ENCODE assay signal across 21 cellular contexts in genomic region chr2:83536489-83537020, GRCh38.
DNase-seq lines count a peak whose midpoint lies in the region; ATAC-seq and TF ChIP-seq lines count a peak whose summit lies in the region.
"Had no signal": no experiment of that assay in that cellular context is flagged by ENCODE, and none has a peak within 500 bp of the region (broad histone marks: within the 10 kb centered on the region; RNA-seq: fewer than 3 reads in every experiment).

No MANE protein-coding gene starts in this region.

- intact Hi-C loops in MCF 10A (cut with micrococcal nuclease), result no loop called here
- intact Hi-C loops in breast epithelium (cut with DNase I; ENCODE audit: low total_unique reads), result no loop called here
- intact Hi-C loops in CD14-positive monocyte (cut with micrococcal nuclease), result no loop called here

- H3K36me3 Mint-ChIP-seq in MCF 10A (ENCODE audit: insufficient read depth, unreplicated experiment) (peaks cover under 1% of the 10 kb centered on the region), CD14-positive monocyte (no peaks in the 10 kb centered on the region)
- H3K36me3 Mint-ChIP-seq: CD8-positive, alpha-beta memory T cell; IgD-negative memory B cell had no signal

- DNase-seq in MCF 10A (ENCODE audit: unreplicated experiment), result peak; percentile 11
- DNase-seq in breast epithelium (ENCODE audit: low spot score in 2 of 2), result no peak
- peak; percentile 9 for DNase-seq in LHCN-M2 (ENCODE audit: low read depth)
- peak; percentile 4 to 27 for DNase-seq in foreskin keratinocyte
- DNase-seq in activated CD8-positive, alpha-beta memory T cell treated with anti-CD3 and anti-CD28 coated beads, Interleukin-2, amount 50 U/mL, for 4 hours, result no peak
- no peak for DNase-seq in activated T-cell treated with anti-CD3 and anti-CD28 coated beads for 4 hours
- DNase-seq in CD14-positive monocyte (ENCODE audit: low spot score), result no peak
- no peak for DNase-seq in NCI-H2029 treated with DMSO at 0.1 percent for 48 hours (lab: John Stamatoyannopoulos, UW)
- DNase-seq: CD8-positive, alpha-beta memory T cell; HCEC 1CT; Karpas-422; MM.1S; NCI-H1092 treated with DMSO at 0.1 percent for 48 hours; NCI-H146; NCI-H2081; NCI-H510A; NCI-H82; SJCRH30 had no signal

- no peak overlapping the region for H3K4me3 Mint-ChIP-seq in MCF 10A (ENCODE audit: unreplicated experiment)
- H3K4me3 Mint-ChIP-seq in CD14-positive monocyte, result no peak overlapping the region
- H3K4me3 Mint-ChIP-seq: CD8-positive, alpha-beta memory T cell; IgD-negative memory B cell had no signal

- ATAC-seq in foreskin keratinocyte, result no peak

- BruUV-seq in MCF 10A (replicated peaks; lab: Mats Ljungman, UMichigan), result no TSS peak

- H3K27me3 ChIP-seq in breast epithelium (no peaks in the 10 kb centered on the region), foreskin keratinocyte (no peaks in the 10 kb centered on the region)
- H3K27me3 ChIP-seq: BLaER1 had no signal

- POLR2A ChIA-PET in MCF 10A (lab: Yijun Ruan, JAX), result interaction anchor here (0.6 to 1.1 kb wide), 3 partner anchors 15 to 35 kb away, joined by 3 read pairs; no protein-coding TSS in a partner anchor

- TF ChIP-seq CTCF in MCF 10A (IDR thresholded peaks at IDR 0.05; ENCODE audit: unreplicated experiment) (no peak), breast epithelium (IDR thresholded peaks at IDR 0.05) (no peak), foreskin keratinocyte (conservative IDR thresholded peaks at IDR 0.05) (no peak), CD14-positive monocyte (IDR thresholded peaks at IDR 0.05) (no peak)

- H3K27ac Mint-ChIP-seq in MCF 10A (ENCODE audit: low read depth, unreplicated experiment) (no peak overlapping the region), CD14-positive monocyte (no peak overlapping the region)
- H3K27ac Mint-ChIP-seq: CD8-positive, alpha-beta memory T cell; IgD-negative memory B cell had no signal

- H3K4me3 ChIP-seq in breast epithelium, result no peak overlapping the region
- H3K4me3 ChIP-seq: BLaER1, SJCRH30 had no signal

- H3K27ac ChIP-seq in breast epithelium, result no peak overlapping the region
- H3K27ac ChIP-seq in foreskin keratinocyte, result no peak overlapping the region
- H3K27ac ChIP-seq: BLaER1, HL-60, SJCRH30 had no signal

- H3K4me1 Mint-ChIP-seq in MCF 10A (ENCODE audit: insufficient read depth, unreplicated experiment) (no peaks in the 10 kb centered on the region), CD14-positive monocyte (no peaks in the 10 kb centered on the region)
- H3K4me1 Mint-ChIP-seq: CD8-positive, alpha-beta memory T cell; IgD-negative memory B cell had no signal

- CTCF ChIA-PET in MCF 10A (lab: Yijun Ruan, JAX), result no interaction called here

- H3K9me3 Mint-ChIP-seq in MCF 10A (ENCODE audit: unreplicated experiment) (no peaks in the 10 kb centered on the region), CD14-positive monocyte (peaks cover 0 to 3% (median 0%) of the 10 kb centered on the region in 7 donors)
- H3K9me3 Mint-ChIP-seq: IgD-negative memory B cell had no signal

- no peak for TF ChIP-seq POLR2A in breast epithelium (IDR thresholded peaks at IDR 0.05)

- H3K27me3 Mint-ChIP-seq in MCF 10A (ENCODE audit: insufficient read depth, unreplicated experiment) (no peaks in the 10 kb centered on the region), CD14-positive monocyte (ENCODE audit: low read depth in 3 of 3) (no peaks in the 10 kb centered on the region)
- H3K27me3 Mint-ChIP-seq: CD8-positive, alpha-beta memory T cell; IgD-negative memory B cell had no signal

- H3K9me3 ChIP-seq in breast epithelium, result no peaks in the 10 kb centered on the region
- H3K9me3 ChIP-seq: BLaER1, SJCRH30 had no signal

- H3K36me3 ChIP-seq in breast epithelium, result no peaks in the 10 kb centered on the region
- H3K36me3 ChIP-seq: BLaER1, SJCRH30 had no signal

- no peaks in the 10 kb centered on the region for H3K4me1 ChIP-seq in breast epithelium
- H3K4me1 ChIP-seq in foreskin keratinocyte, result no peaks in the 10 kb centered on the region
- H3K4me1 ChIP-seq: BLaER1, SJCRH30 had no signal

Comparison
In these comparisons a context has a peak if more than half of its experiments do, and no peak if none do; other contexts are left out.
1. DNase-seq: peak in MCF 10A (single experiment), LHCN-M2 (single experiment) and foreskin keratinocyte (2 of 2); none in breast epithelium (0 of 2), activated CD8-positive, alpha-beta memory T cell treated with anti-CD3 and anti-CD28 coated beads, Interleukin-2, amount 50 U/mL, for 4 hours (single experiment), activated T-cell treated with anti-CD3 and anti-CD28 coated beads for 4 hours (single experiment), CD14-positive monocyte (single experiment) and NCI-H2029 treated with DMSO at 0.1 percent for 48 hours (single experiment).